ENCODE assay signal across 22 cellular contexts in the genomic region with DNA sequence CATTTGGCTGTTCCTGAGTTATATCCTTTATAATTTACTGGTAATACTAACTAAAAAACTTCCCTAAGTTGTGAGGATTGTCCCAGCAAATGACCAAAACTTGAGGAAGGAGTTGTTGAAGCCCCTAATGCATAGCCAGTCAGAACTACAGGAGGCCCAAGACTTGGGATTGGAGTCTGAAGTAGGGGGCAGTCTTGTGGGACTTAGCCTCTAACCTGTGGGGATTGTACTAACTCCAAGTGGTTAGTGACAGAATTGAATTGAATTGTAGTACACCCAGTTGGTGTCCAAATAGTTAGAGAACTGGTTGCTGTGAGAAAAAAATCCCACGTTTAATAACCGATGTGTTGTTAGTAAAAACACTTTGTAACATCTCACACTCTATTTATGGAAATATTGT.
DNase-seq lines count a peak whose midpoint lies in the region; ATAC-seq and TF ChIP-seq lines count a peak whose summit lies in the region.
"Had no signal": no experiment of that assay in that cellular context is flagged by ENCODE, and none has a peak within 500 bp of the region (broad histone marks: within the 10 kb centered on the region; RNA-seq: fewer than 3 reads in every experiment).

No MANE protein-coding gene starts in this region.

- H2AFZ ChIP-seq in GM23338: no peak overlapping the region
- H2AFZ ChIP-seq in PC-3 (ENCODE audit: low read length): no peak overlapping the region
- H2AFZ ChIP-seq: GM23248 had no signal

- POLR2A ChIA-PET in PC-3 (lab: Charles Lee; ENCODE audit: unreplicated experiment) (no interaction called here), Caco-2 (lab: Charles Lee) (no interaction called here)

- no peak overlapping the region for H2AK5ac ChIP-seq in mesendoderm (ENCODE audit: low read length)

- H3K36me3 Mint-ChIP-seq in GM23338 (ENCODE audit: low read depth) (no peaks in the 10 kb centered on the region), endodermal cell (ENCODE audit: low read depth) (no peaks in the 10 kb centered on the region), T-helper 17 cell (ENCODE audit: low read depth) (no peaks in the 10 kb centered on the region), Caco-2 (ENCODE audit: insufficient read depth, unreplicated experiment) (no peaks in the 10 kb centered on the region)
- H3K36me3 Mint-ChIP-seq: CD4-positive, CD25-positive, alpha-beta regulatory T cell; CD8-positive, alpha-beta T cell had no signal

- no peak overlapping the region for H3K27ac Mint-ChIP-seq in GM23338
- H3K27ac Mint-ChIP-seq in endodermal cell: no peak overlapping the region
- no peak overlapping the region for H3K27ac Mint-ChIP-seq in T-helper 17 cell
- H3K27ac Mint-ChIP-seq in Caco-2 (ENCODE audit: unreplicated experiment): no peak overlapping the region
- H3K27ac Mint-ChIP-seq: B cell; CD4-positive, CD25-positive, alpha-beta regulatory T cell; CD8-positive, alpha-beta T cell; HFFc6 had no signal

- H3K79me1 ChIP-seq in mesendoderm (ENCODE audit: low read length): no peaks in the 10 kb centered on the region

- no peak overlapping the region for H3K56ac ChIP-seq in mesendoderm (ENCODE audit: low read length)

- H4K20me1 ChIP-seq in GM23338 (replicated peaks; ENCODE audit: insufficient read depth): no peaks in the 10 kb centered on the region
- no peaks in the 10 kb centered on the region for H4K20me1 ChIP-seq in PC-3 (ENCODE audit: low read length)
- H4K20me1 ChIP-seq: BLaER1 had no signal

- H3K79me2 ChIP-seq in GM23338 (replicated peaks; ENCODE audit: insufficient read depth): no peaks in the 10 kb centered on the region
- H3K79me2 ChIP-seq in PC-3 (ENCODE audit: low read length): no peaks in the 10 kb centered on the region
- no peaks in the 10 kb centered on the region for H3K79me2 ChIP-seq in mesendoderm (ENCODE audit: control insufficient read depth, insufficient read depth, low read length)

- H3K9me3 ChIP-seq in PC-3 (ENCODE audit: low read length) (no peaks in the 10 kb centered on the region), endodermal cell (ENCODE audit: control insufficient read depth, low read length) (no peaks in the 10 kb centered on the region), T-helper 17 cell (ENCODE audit: control insufficient read depth, low read length, poor library complexity, severe bottlenecking) (peaks cover 2% of the 10 kb centered on the region), Caco-2 (no peaks in the 10 kb centered on the region)
- H3K9me3 ChIP-seq: BLaER1, HAP-1 had no signal

- no peak overlapping the region for H2BK120ac ChIP-seq in mesendoderm (ENCODE audit: low read depth, low read length)

- CTCF ChIA-PET in PC-3 (lab: Charles Lee): no interaction called here
- CTCF ChIA-PET in Caco-2 (lab: Charles Lee): no interaction called here

- BruUV-seq in PC-3 (replicated peaks; lab: Mats Ljungman, UMichigan) (no TSS peak), Caco-2 (replicated peaks; lab: Mats Ljungman, UMichigan) (no TSS peak)

- H3K4me3 Mint-ChIP-seq in GM23338: no peak overlapping the region
- H3K4me3 Mint-ChIP-seq in endodermal cell: no peak overlapping the region
- no peak overlapping the region for H3K4me3 Mint-ChIP-seq in T-helper 17 cell
- H3K4me3 Mint-ChIP-seq in Caco-2 (ENCODE audit: unreplicated experiment): no peak overlapping the region
- H3K4me3 Mint-ChIP-seq: B cell; CD8-positive, alpha-beta T cell; HFFc6 had no signal

- H4K5ac ChIP-seq in mesendoderm (ENCODE audit: low read length): no peak overlapping the region

- DNase-seq in GM23338 (ENCODE audit: low spot score) (peak; percentile 9), PC-3 (peak; percentile 8), endodermal cell (peak; percentile 45), mesendoderm (peak; percentile 50), hypothalamus (lab: John Stamatoyannopoulos, UW) (no peak), T-helper 17 cell (no peak), Caco-2 (no peak), head of caudate nucleus (no peak)
- DNase-seq: CD4-positive, CD25-positive, alpha-beta regulatory T cell; CD8-positive, alpha-beta T cell; DMS 273 treated with DMSO at 0.1 percent for 48 hours; DMS79; EL; GDM1; GM23248; HFFc6 had no signal

- H3K27ac ChIP-seq in GM23338 (ENCODE audit: low read depth): no peak overlapping the region
- no peak overlapping the region for H3K27ac ChIP-seq in PC-3 (ENCODE audit: low read length)
- no peak overlapping the region for H3K27ac ChIP-seq in endodermal cell (ENCODE audit: low read depth, low read length)
- no peak overlapping the region for H3K27ac ChIP-seq in mesendoderm (ENCODE audit: low read depth, low read length)
- H3K27ac ChIP-seq: 22Rv1, BLaER1, C4-2B, GM23248 had no signal

- H3K9me2 ChIP-seq in GM23338 (ENCODE audit: insufficient read depth) (no peaks in the 10 kb centered on the region), PC-3 (replicated peaks; ENCODE audit: low read length) (no peaks in the 10 kb centered on the region)

- 100% methylated on average over 1 of the region's 2 CpGs; no CpG with 5 or more reads in 1 of the 2 experiments for WGBS in endodermal cell (ENCODE audit: insufficient coverage in 1 of 2, insufficient read length in 1 of 2), 2 experiments
- no CpG with 5 or more reads among the region's 2 CpGs for WGBS in mesendoderm (ENCODE audit: extremely low coverage, insufficient coverage, low lambda C conversion rate)

- intact Hi-C loops in PC-3 (cut with micrococcal nuclease): loop anchor here (5.0 kb wide), 2 partner anchors 59 to 294 kb away; no protein-coding TSS in a partner anchor
- intact Hi-C loops in Caco-2 (cut with micrococcal nuclease; ENCODE audit: unreplicated experiment): no loop called here
- intact Hi-C loops in head of caudate nucleus (cut with DNase I): no loop called here

- H3K9me3 Mint-ChIP-seq in GM23338 (no peaks in the 10 kb centered on the region), endodermal cell (no peaks in the 10 kb centered on the region), Caco-2 (ENCODE audit: unreplicated experiment) (no peaks in the 10 kb centered on the region)

- H3K4me2 ChIP-seq in GM23338 (no peak overlapping the region), PC-3 (ENCODE audit: low read length) (no peak overlapping the region), mesendoderm (ENCODE audit: low read length) (no peak overlapping the region)
- H3K4me2 ChIP-seq: BLaER1 had no signal

- H2BK15ac ChIP-seq in mesendoderm (replicated peaks; ENCODE audit: low read depth): no peak overlapping the region

- no peak overlapping the region for H3K4ac ChIP-seq in mesendoderm (ENCODE audit: low read depth, low read length)

- H3K4me1 Mint-ChIP-seq in GM23338 (0 out of 3 replicates have a peak, but pooled peaks cover 2% of the 10 kb centered on the region), endodermal cell (no peaks in the 10 kb centered on the region), T-helper 17 cell (no peaks in the 10 kb centered on the region), Caco-2 (ENCODE audit: low read depth, unreplicated experiment) (no peaks in the 10 kb centered on the region)
- H3K4me1 Mint-ChIP-seq: B cell; CD4-positive, CD25-positive, alpha-beta regulatory T cell had no signal

- no peaks in the 10 kb centered on the region for H3K27me3 Mint-ChIP-seq in GM23338 (ENCODE audit: insufficient read depth, low read depth, poor library complexity)
- no peaks in the 10 kb centered on the region for H3K27me3 Mint-ChIP-seq in endodermal cell (ENCODE audit: insufficient read depth)
- no peaks in the 10 kb centered on the region for H3K27me3 Mint-ChIP-seq in T-helper 17 cell
- H3K27me3 Mint-ChIP-seq in Caco-2 (ENCODE audit: insufficient read depth, unreplicated experiment): no peaks in the 10 kb centered on the region
- H3K27me3 Mint-ChIP-seq: B cell; CD4-positive, CD25-positive, alpha-beta regulatory T cell had no signal

- H3K27me3 ChIP-seq in GM23338 (ENCODE audit: insufficient read depth) (no peaks in the 10 kb centered on the region), PC-3 (ENCODE audit: low read length) (no peaks in the 10 kb centered on the region), endodermal cell (ENCODE audit: control insufficient read depth, insufficient read depth, low read length, poor library complexity, severe bottlenecking) (no peaks in the 10 kb centered on the region), mesendoderm (ENCODE audit: insufficient read depth, low read length, poor library complexity) (no peaks in the 10 kb centered on the region), Caco-2 (replicated peaks; ENCODE audit: control insufficient read depth, insufficient read depth, low read length) (no peaks in the 10 kb centered on the region)
- H3K27me3 ChIP-seq: BLaER1 had no signal

- H3K18ac ChIP-seq in mesendoderm (ENCODE audit: low read length): no peak overlapping the region

- H3K4me1 ChIP-seq in GM23338 (ENCODE audit: insufficient read depth): no peaks in the 10 kb centered on the region
- peaks cover 14% of the 10 kb centered on the region for H3K4me1 ChIP-seq in PC-3 (ENCODE audit: insufficient read depth, low read length)
- H3K4me1 ChIP-seq in endodermal cell (ENCODE audit: control insufficient read depth, insufficient read depth, low read length): no peaks in the 10 kb centered on the region
- H3K4me1 ChIP-seq in mesendoderm (ENCODE audit: control insufficient read depth, low read depth, low read length): no peaks in the 10 kb centered on the region
- no peaks in the 10 kb centered on the region for H3K4me1 ChIP-seq in Caco-2
- H3K4me1 ChIP-seq: BLaER1 had no signal

- H3K4me3 ChIP-seq in GM23338 (no peak overlapping the region), PC-3 (ENCODE audit: low read length) (no peak overlapping the region), endodermal cell (ENCODE audit: low read length) (no peak overlapping the region), mesendoderm (ENCODE audit: low read length) (no peak overlapping the region), Caco-2 (ENCODE audit: low read depth, low read length) (no peak overlapping the region)
- H3K4me3 ChIP-seq: BLaER1, GM12878, GM23248, HAP-1 had no signal

- H3K36me3 ChIP-seq in GM23338 (ENCODE audit: insufficient read depth): no peaks in the 10 kb centered on the region
- H3K36me3 ChIP-seq in PC-3 (ENCODE audit: low read depth, low read length): no peaks in the 10 kb centered on the region
- no peaks in the 10 kb centered on the region for H3K36me3 ChIP-seq in endodermal cell (ENCODE audit: control insufficient read depth, insufficient read depth, low read length)
- H3K36me3 ChIP-seq in mesendoderm (ENCODE audit: control insufficient read depth, insufficient read depth, low read length): no peaks in the 10 kb centered on the region
- no peaks in the 10 kb centered on the region for H3K36me3 ChIP-seq in Caco-2 (ENCODE audit: control insufficient read depth, insufficient read depth, low read length)
- H3K36me3 ChIP-seq: BLaER1, HAP-1 had no signal

- H2BK5ac ChIP-seq in mesendoderm (ENCODE audit: low read length): no peak overlapping the region

- H3F3A ChIP-seq in GM23338 (replicated peaks; ENCODE audit: low read depth) (no peaks in the 10 kb centered on the region), PC-3 (ENCODE audit: low read length, unreplicated experiment) (no peaks in the 10 kb centered on the region)

- H3K23ac ChIP-seq in mesendoderm (ENCODE audit: low read length): no peak overlapping the region

- peak; percentile 2 to 27; a peak in 1 of 4 replicates for TF ChIP-seq CTCF in GM23338 (conservative IDR thresholded peaks at IDR 0.05; ENCODE audit: low read depth in 2 of 2)
- TF ChIP-seq CTCF in PC-3 (conservative IDR thresholded peaks at IDR 0.05; ENCODE audit: low read depth, low read length): no peak
- peak; percentile 51 for TF ChIP-seq CTCF in endodermal cell (conservative IDR thresholded peaks at IDR 0.05)
- peak in 1 of 2 experiments; percentile 1 for TF ChIP-seq CTCF in Caco-2 (IDR thresholded peaks at IDR 0.05; ENCODE audit: insufficient read depth in 1 of 2, low read depth in 1 of 2, low read length in 1 of 2, severe bottlenecking in 1 of 2, unreplicated experiment in 1 of 2)

- ATAC-seq in GM23338 (peak; percentile 61), PC-3 (no peak), T-helper 17 cell (no peak)
- ATAC-seq: CD8-positive, alpha-beta T cell; GM12878 had no signal

- H4K8ac ChIP-seq in mesendoderm (ENCODE audit: low read depth, low read length): no peak overlapping the region

- H3K9ac ChIP-seq in PC-3 (ENCODE audit: low read length) (no peak overlapping the region), endodermal cell (ENCODE audit: extremely low read depth, low read length, poor library complexity, severe bottlenecking) (no peak overlapping the region), mesendoderm (ENCODE audit: low read length) (no peak overlapping the region)
- H3K9ac ChIP-seq: BLaER1, GM23248 had no signal

Comparison
In these comparisons a context has a peak if more than half of its experiments do, and no peak if none do; other contexts are left out.
1. DNase-seq: peak in GM23338 (single experiment), PC-3 (single experiment), endodermal cell (single experiment) and mesendoderm (single experiment); none in hypothalamus (0 of 51), T-helper 17 cell (0 of 3), Caco-2 (0 of 2) and head of caudate nucleus (0 of 42).